Comparison of ENCODE assay signal across 26 cellular contexts in genomic region chr5:103327893-103328292, GRCh38.
A peak's percentile ranks its signal among the peaks of the same experiment; 100 is the strongest.
DNase-seq lines count a peak whose midpoint lies in the region; FAIRE-seq and TF ChIP-seq lines count a peak whose summit lies in the region.
"Had no signal": no experiment of that assay in that cellular context is flagged by ENCODE, and none has a peak within 500 bp of the region (broad histone marks: within the 10 kb centered on the region; RNA-seq: fewer than 3 reads in every experiment).

No MANE protein-coding gene starts in this region.

- no peak overlapping the region for H3K14ac ChIP-seq in H1 (ENCODE audit: insufficient read length)

- H2BK120ac ChIP-seq in H1 (replicated peaks; ENCODE audit: low read depth, low read length), result no peak overlapping the region

- POLR2A ChIA-PET in H1 (lab: Charles Lee; ENCODE audit: partially characterized antibody), result no interaction called here

- no peak overlapping the region for H2BK12ac ChIP-seq in H1 (ENCODE audit: low read depth, low read length)

- no peaks in the 10 kb centered on the region for H3K4me1 Mint-ChIP-seq in neural crest cell
- H3K4me1 Mint-ChIP-seq: H9, T-cell had no signal

- no peak overlapping the region for H2AK5ac ChIP-seq in H1 (ENCODE audit: low read depth, low read length)

- no peak for TF ChIP-seq EP300 in H1 (IDR thresholded peaks at IDR 0.05; ENCODE audit: borderline replicate concordance in 1 of 2, low read depth in 2 of 2, low read length in 2 of 2)

- no peaks in the 10 kb centered on the region for H3K27me3 Mint-ChIP-seq in neural crest cell (ENCODE audit: low read depth)

- peak; percentile 2 for DNase-seq in NCI-H510A treated with DMSO at 0.1 percent for 48 hours (lab: John Stamatoyannopoulos, UW)
- no peak for DNase-seq in NCI-H510A (lab: John Stamatoyannopoulos, UW)
- DNase-seq in GM12892 (ENCODE audit: insufficient read length), result no peak
- no peak for DNase-seq in H1 (ENCODE audit: low read depth in 1 of 2, low spot score in 2 of 2)
- DNase-seq in neural crest cell (ENCODE audit: low read depth, low spot score), result no peak
- no peak for DNase-seq in OCI-M1 (lab: John Stamatoyannopoulos, UW)
- no peak for DNase-seq in mucosa of gallbladder (ENCODE audit: low spot score)
- DNase-seq: CD4-positive, alpha-beta T cell; DMS53; GM23248; H9; KBM-7; MM.1S; NCI-H1417 treated with DMSO at 0.1 percent for 48 hours; NCI-H1694 treated with DMSO at 0.1 percent for 48 hours; NCI-H2081; NCI-H2171 treated with DMSO at 0.1 percent for 48 hours; NCI-H345; NCI-H524 treated with DMSO at 0.1 percent for 48 hours; SJCRH30; T-cell had no signal

- H3K9ac ChIP-seq in H1 (replicated peaks in 1 of 4; ENCODE audit: extremely low read depth in 1 of 4, low read depth in 3 of 4, low read length in 3 of 4), result no peak overlapping the region
- H3K9ac ChIP-seq: BLaER1, GM23248 had no signal

- CTCF ChIA-PET in H1 (lab: Charles Lee; ENCODE audit: partially characterized antibody), result interaction anchor here (1.1 to 2.0 kb wide), 2 partner anchors 10 to 29 kb away, joined by 3 to 5 read pairs; no protein-coding TSS in a partner anchor

- no peaks in the 10 kb centered on the region for H3K36me3 ChIP-seq in H1 (ENCODE audit: control insufficient read depth in 2 of 4, insufficient read depth in 4 of 4, low read length in 3 of 4)
- H3K36me3 ChIP-seq: BLaER1, SJCRH30 had no signal

- FAIRE-seq in GM12892 (lab: Jason Lieb, UNC) (peak; percentile 54), H1 (lab: Jason Lieb, UNC) (no peak)
- FAIRE-seq: A204.1, G401.6, HepG2, RCC 7860 had no signal

- H4K20me1 ChIP-seq in H1 (replicated peaks in 1 of 2; ENCODE audit: control insufficient read depth in 1 of 2, insufficient read depth in 2 of 2, low read length in 2 of 2), result no peaks in the 10 kb centered on the region
- H4K20me1 ChIP-seq: BLaER1 had no signal

- H3K4me3 Mint-ChIP-seq in neural crest cell, result no peak overlapping the region
- H3K4me3 Mint-ChIP-seq: CD4-positive, alpha-beta T cell; H9; T-cell had no signal

- H3K79me1 ChIP-seq in H1 (ENCODE audit: low read depth, low read length), result no peaks in the 10 kb centered on the region

- no peak overlapping the region for H3K4me3 ChIP-seq in H1 (ENCODE audit: extremely low read depth in 1 of 4, insufficient read depth in 2 of 4, low read depth in 3 of 4, low read length in 4 of 4)
- H3K4me3 ChIP-seq: BLaER1, GM23248, SJCRH30 had no signal

- no peak overlapping the region for H2BK15ac ChIP-seq in H1 (ENCODE audit: low read length)

- H2AFZ ChIP-seq in H1 (ENCODE audit: low read length), result no peak overlapping the region
- H2AFZ ChIP-seq: GM23248 had no signal

- H2BK5ac ChIP-seq in H1 (ENCODE audit: low read depth, low read length), result no peak overlapping the region

- no peak for TF ChIP-seq CTCF in H1 (IDR thresholded peaks at IDR 0.05; ENCODE audit: control extremely low read depth in 1 of 3, insufficient read depth in 1 of 3, low read depth in 1 of 3, low read length in 3 of 3)
- no peak for TF ChIP-seq CTCF in neural crest cell (conservative IDR thresholded peaks at IDR 0.05)

- no peak for TF ChIP-seq RAD21 in H1 (IDR thresholded peaks at IDR 0.05 in 1 of 2, conservative IDR thresholded peaks at IDR 0.05 in 1 of 2; ENCODE audit: low read depth in 2 of 2, low read length in 2 of 2)

- H3K9me3 ChIP-seq in H1 (ENCODE audit: insufficient read depth in 2 of 2, low read depth in 1 of 2, low read length in 1 of 2), result no peaks in the 10 kb centered on the region
- H3K9me3 ChIP-seq: BLaER1, SJCRH30 had no signal

- H3K23ac ChIP-seq in H1 (ENCODE audit: insufficient read length), result no peak overlapping the region

- no peak overlapping the region for H3K4ac ChIP-seq in H1 (replicated peaks; ENCODE audit: insufficient read length, low read depth, low read length)

- H3K27me3 ChIP-seq in H1 (replicated peaks in 1 of 4; ENCODE audit: control insufficient read depth in 3 of 4, extremely low read depth in 1 of 4, insufficient read depth in 3 of 4, low read length in 3 of 4), result no peaks in the 10 kb centered on the region
- H3K27me3 ChIP-seq: BLaER1, SJCRH30 had no signal

- peak overlapping the region; percentile 1 for H3K56ac ChIP-seq in H1 (replicated peaks; ENCODE audit: insufficient read length, low read depth, low read length)

- peak overlapping the region; percentile 57 for H3K27ac Mint-ChIP-seq in neural crest cell (ENCODE audit: unreplicated experiment)
- H3K27ac Mint-ChIP-seq: CD4-positive, alpha-beta T cell; T-cell had no signal

- no peak overlapping the region for H4K8ac ChIP-seq in H1 (ENCODE audit: extremely low read depth, insufficient read depth, low read length)

- H3K79me2 ChIP-seq in H1 (ENCODE audit: control insufficient read depth in 1 of 2, insufficient read depth in 2 of 2, low read length in 2 of 2), result no peaks in the 10 kb centered on the region

- H2BK20ac ChIP-seq in H1 (ENCODE audit: low read length), result no peak overlapping the region

- peaks cover 3% of the 10 kb centered on the region for H3K9me3 Mint-ChIP-seq in neural crest cell
- H3K9me3 Mint-ChIP-seq: CD4-positive, alpha-beta T cell; H9; T-cell had no signal

- TF ChIP-seq POLR2A in GM12892 (IDR thresholded peaks at IDR 0.05; ENCODE audit: low read depth, low read length) (no peak), H1 (IDR thresholded peaks at IDR 0.05; ENCODE audit: control extremely low read depth in 1 of 2, low read depth in 2 of 2, low read length in 2 of 2) (no peak)

- H3K4me1 ChIP-seq in H1 (replicated peaks in 1 of 4; ENCODE audit: control insufficient read depth in 3 of 4, insufficient read depth in 4 of 4, low read length in 3 of 4), result no peaks in the 10 kb centered on the region
- H3K4me1 ChIP-seq: SJCRH30 had no signal

- H4K5ac ChIP-seq in H1 (ENCODE audit: insufficient read length, low read depth, low read length), result no peak overlapping the region

- no peak overlapping the region for H3K4me2 ChIP-seq in H1 (ENCODE audit: insufficient read depth in 1 of 2, low read depth in 2 of 2, low read length in 2 of 2)
- H3K4me2 ChIP-seq: BLaER1 had no signal

- no peaks in the 10 kb centered on the region for H3K36me3 Mint-ChIP-seq in neural crest cell (ENCODE audit: low read depth)
- H3K36me3 Mint-ChIP-seq: T-cell had no signal

- peaks cover 4% of the 10 kb centered on the region; the same call in 1 of the 2 replicates for H3K23me2 ChIP-seq in H1 (ENCODE audit: low read depth, low read length)

- H4K91ac ChIP-seq in H1 (replicated peaks; ENCODE audit: insufficient read length, low read length), result no peak overlapping the region

- no peak overlapping the region for H3K18ac ChIP-seq in H1 (ENCODE audit: extremely low read depth, low read length)

- no peak overlapping the region for H3K27ac ChIP-seq in H1 (ENCODE audit: low read depth, low read length)
- H3K27ac ChIP-seq: BLaER1, GM23248, SJCRH30 had no signal

TF ChIP-seq in H1, 55 proteins besides CTCF, POLR2A, EP300 and RAD21:
- no peak for TF ChIP-seq SIX5 (IDR thresholded peaks at IDR 0.05; ENCODE audit: low read depth, low read length)
- no peak for TF ChIP-seq ATF2 (IDR thresholded peaks at IDR 0.05; ENCODE audit: low read length)
- TF ChIP-seq YY1 (IDR thresholded peaks at IDR 0.05; ENCODE audit: low read depth, low read length), result no peak
- TF ChIP-seq HDAC2 (IDR thresholded peaks at IDR 0.05; ENCODE audit: borderline replicate concordance in 1 of 2, low read depth in 2 of 2, low read length in 2 of 2), result no peak
- TF ChIP-seq NANOG (IDR thresholded peaks at IDR 0.05; ENCODE audit: insufficient read depth, low read depth, low read length, poor library complexity, severe bottlenecking), result no peak
- TF ChIP-seq SP4 (IDR thresholded peaks at IDR 0.05; ENCODE audit: low read length), result no peak
- no peak for TF ChIP-seq FOSL1 (IDR thresholded peaks at IDR 0.05; ENCODE audit: insufficient read depth, low read depth, low read length)
- TF ChIP-seq SUZ12 (IDR thresholded peaks at IDR 0.05; ENCODE audit: low read length), result no peak
- TF ChIP-seq RXRA (IDR thresholded peaks at IDR 0.05; ENCODE audit: insufficient read depth, low read depth, low read length), result no peak
TF ChIP-seq in H1: peak in this region for 0.
